ENCODE assay signal across 9 cellular contexts in genomic region chr2:239259173-239259572, GRCh38.
DNase-seq lines count a peak whose midpoint lies in the region; ATAC-seq lines count a peak whose summit lies in the region.
"Had no signal": no experiment of that assay in that cellular context is flagged by ENCODE, and none has a peak within 500 bp of the region (broad histone marks: within the 10 kb centered on the region; RNA-seq: fewer than 3 reads in every experiment).

No MANE protein-coding gene starts in this region.

- peaks cover 53 to 62% of the 10 kb centered on the region in 2 donors for H3K4me1 Mint-ChIP-seq in effector memory CD8-positive, alpha-beta T cell (ENCODE audit: low read depth in 2 of 2)

- no peak overlapping the region for H2BK15ac ChIP-seq in mesendoderm (replicated peaks; ENCODE audit: low read depth)

- ATAC-seq in GM19043 (IDR thresholded peaks at IDR 0.05; ENCODE audit: low read depth, unreplicated experiment) (peak; percentile 56), HG03342 (IDR thresholded peaks at IDR 0.05; ENCODE audit: unreplicated experiment) (peak; percentile 72), HG02798 (IDR thresholded peaks at IDR 0.05; ENCODE audit: poor library complexity, unreplicated experiment) (no peak)
- peak; percentile 54 for ATAC-seq in effector memory CD8-positive, alpha-beta T cell (replicated peaks)

- H3K27me3 ChIP-seq in BLaER1 treated with 17β-estradiol and CSF1 and Interleukin-3, amounts not matched to agents 10 nM and 100 nM = no peaks in the 10 kb centered on the region; a peak in 1 of 22 replicates
- H3K27me3 ChIP-seq in mesendoderm (ENCODE audit: insufficient read depth, low read length, poor library complexity) = no peaks in the 10 kb centered on the region

- no CpG with 5 or more reads among the region's 4 CpGs for WGBS in mesendoderm (ENCODE audit: extremely low coverage, insufficient coverage, low lambda C conversion rate)

- no peak overlapping the region for H3K4ac ChIP-seq in mesendoderm (ENCODE audit: low read depth, low read length)

- no peak overlapping the region for H3K23ac ChIP-seq in mesendoderm (ENCODE audit: low read length)

- peaks cover 16% of the 10 kb centered on the region for H3K36me3 Mint-ChIP-seq in effector memory CD8-positive, alpha-beta T cell (ENCODE audit: insufficient read depth)

- peaks cover 14% of the 10 kb centered on the region for H3K79me1 ChIP-seq in mesendoderm (ENCODE audit: low read length)

- no peak overlapping the region for H3K56ac ChIP-seq in mesendoderm (ENCODE audit: low read length)

- peak overlapping the region in 1 of 10 experiments; percentile 3; a peak in 2 of 20 replicates for H3K4me3 ChIP-seq in BLaER1 treated with 17β-estradiol and CSF1 and Interleukin-3, amounts not matched to agents 10 nM and 100 nM
- no peak overlapping the region for H3K4me3 ChIP-seq in mesendoderm (ENCODE audit: low read length)

- H3K27ac ChIP-seq in BLaER1 treated with 17β-estradiol and CSF1 and Interleukin-3, amounts not matched to agents 10 nM and 100 nM = peak overlapping the region; percentile 2 to 68 (median 53); a peak in 19 of 22 replicates
- no peak overlapping the region for H3K27ac ChIP-seq in mesendoderm (ENCODE audit: low read depth, low read length)

- H3K18ac ChIP-seq in mesendoderm (ENCODE audit: low read length) = no peak overlapping the region

- H3K4me1 ChIP-seq in BLaER1 treated with 17β-estradiol and CSF1 and Interleukin-3, amounts not matched to agents 10 nM and 100 nM = peaks cover 76 to 97% (median 83%) of the 10 kb centered on the region in 10 experiments
- H3K4me1 ChIP-seq in mesendoderm (ENCODE audit: control insufficient read depth, low read depth, low read length) = peaks cover 1% of the 10 kb centered on the region

- H4K5ac ChIP-seq in mesendoderm (ENCODE audit: low read length) = no peak overlapping the region

- H2BK5ac ChIP-seq in mesendoderm (ENCODE audit: low read length) = no peak overlapping the region

- peaks cover 0 to 9% (median 0%) of the 10 kb centered on the region in 11 experiments; a peak in 6 of 22 replicates for H3K36me3 ChIP-seq in BLaER1 treated with 17β-estradiol and CSF1 and Interleukin-3, amounts not matched to agents 10 nM and 100 nM
- H3K36me3 ChIP-seq in mesendoderm (ENCODE audit: control insufficient read depth, insufficient read depth, low read length) = no peaks in the 10 kb centered on the region

- H4K20me1 ChIP-seq in BLaER1 treated with 17β-estradiol and CSF1 and Interleukin-3, amounts not matched to agents 10 nM and 100 nM = peaks cover 9 to 97% (median 49%) of the 10 kb centered on the region in 11 experiments; a peak in 21 of 22 replicates

- peaks cover 9% of the 10 kb centered on the region for H3K79me2 ChIP-seq in mesendoderm (ENCODE audit: control insufficient read depth, insufficient read depth, low read length)

- peak overlapping the region; percentile 74 to 83 for H3K4me3 Mint-ChIP-seq in effector memory CD8-positive, alpha-beta T cell

- H3K27ac Mint-ChIP-seq in effector memory CD8-positive, alpha-beta T cell = peak overlapping the region; percentile 81 to 93

- no peak for DNase-seq in effector memory CD8-positive, alpha-beta T cell
- DNase-seq in mesendoderm (no peak), NCI-H2171 treated with DMSO at 0.1 percent for 48 hours (lab: John Stamatoyannopoulos, UW) (no peak), SKM-1 (lab: John Stamatoyannopoulos, UW; ENCODE audit: unreplicated experiment) (no peak)
- DNase-seq: NCI-H1092 had no signal

- no peak overlapping the region for H2AK5ac ChIP-seq in mesendoderm (ENCODE audit: low read length)

- no peaks in the 10 kb centered on the region for H3K27me3 Mint-ChIP-seq in effector memory CD8-positive, alpha-beta T cell

- peaks cover 7 to 20% (median 18%) of the 10 kb centered on the region in 11 experiments; a peak in 20 of 22 replicates for H3K9me3 ChIP-seq in BLaER1 treated with 17β-estradiol and CSF1 and Interleukin-3, amounts not matched to agents 10 nM and 100 nM (replicated peaks in 1 of 11)

- peak overlapping the region; percentile 70 to 93 (median 79) for H3K4me2 ChIP-seq in BLaER1 treated with 17β-estradiol and CSF1 and Interleukin-3, amounts not matched to agents 10 nM and 100 nM
- no peak overlapping the region for H3K4me2 ChIP-seq in mesendoderm (ENCODE audit: low read length)

- H3K9ac ChIP-seq in BLaER1 treated with 17β-estradiol and CSF1 and Interleukin-3, amounts not matched to agents 10 nM and 100 nM = peak overlapping the region; percentile 13 to 66 (median 50); a peak in 18 of 22 replicates
- no peak overlapping the region for H3K9ac ChIP-seq in mesendoderm (ENCODE audit: low read length)

- no peak overlapping the region for H2BK120ac ChIP-seq in mesendoderm (ENCODE audit: low read depth, low read length)

- peaks cover 0 to 8% of the 10 kb centered on the region in 2 donors for H3K9me3 Mint-ChIP-seq in effector memory CD8-positive, alpha-beta T cell

- no peak overlapping the region for H4K8ac ChIP-seq in mesendoderm (ENCODE audit: low read depth, low read length)
